Comparison of ENCODE assay signal across 8 cellular contexts in the genomic region with DNA sequence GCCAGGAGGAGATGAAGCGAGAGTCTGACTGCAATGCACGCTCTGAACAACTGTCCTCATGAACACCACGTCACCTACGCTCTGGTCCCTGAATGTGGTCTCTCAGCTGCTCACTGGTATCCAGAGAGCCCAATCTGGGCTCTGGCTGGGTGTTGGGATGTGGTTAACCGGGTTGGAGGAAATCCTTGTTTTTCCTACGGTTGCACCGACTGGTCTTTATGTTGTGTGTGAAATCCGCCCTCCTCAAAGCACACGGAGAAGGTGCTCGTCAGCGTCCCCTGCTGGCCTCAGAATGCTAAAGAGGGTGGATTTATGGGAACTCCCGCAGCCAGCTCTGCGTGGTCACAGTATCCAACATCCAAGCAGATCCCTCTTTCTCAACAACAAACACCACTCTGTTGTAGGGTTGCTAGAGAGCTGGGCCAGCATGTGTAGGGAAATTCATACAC. TPM values are rescaled to one million over a fixed set of nuclear protein-coding genes. Genes with fewer than 3 reads are reported as not detected.
DNase-seq lines count a peak whose midpoint lies in the region; ATAC-seq lines count a peak whose summit lies in the region.

No MANE protein-coding gene starts in this region.

- ATAC-seq in activated CD4-positive, CD25-positive, alpha-beta regulatory T cell treated with anti-CD3 and anti-CD28 coated beads, Interleukin-2, amount 50 U/mL, for 24 hours: no peak
- ATAC-seq in left lobe of liver (peak; percentile 79), HG03097 (IDR thresholded peaks at IDR 0.05; ENCODE audit: low FRiP score, unreplicated experiment) (no peak), HG02798 (IDR thresholded peaks at IDR 0.05; ENCODE audit: poor library complexity, unreplicated experiment) (no peak)

- DNase-seq in activated CD4-positive, CD25-positive, alpha-beta regulatory T cell treated with anti-CD3 and anti-CD28 coated beads, Interleukin-2, amount 50 U/mL, for 72 hours: peak; percentile 42
- DNase-seq in NCI-H82 treated with DMSO at 0.1 percent for 48 hours (lab: John Stamatoyannopoulos, UW; ENCODE audit: unreplicated experiment): peak; percentile 13
- DNase-seq in activated T-helper 9 cell treated with anti-CD3 and anti-CD28 coated beads, Interleukin-2, amount 50 U/mL, for 16 hours (ENCODE audit: low read depth): peak; percentile 3
- DNase-seq in left lobe of liver (ENCODE audit: low spot score): no peak
- no peak for DNase-seq in NCI-H510A (lab: John Stamatoyannopoulos, UW)

RNA-seq across cellular contexts. Expression of gene FAM89A, which starts 51.8 kb away (rescaled TPM):
- 3.3 TPM for total RNA-seq in left lobe of liver

Comparison
In these comparisons a context has a peak if more than half of its experiments do, and no peak if none do; other contexts are left out.
1. DNase-seq: peak in activated CD4-positive, CD25-positive, alpha-beta regulatory T cell treated with anti-CD3 and anti-CD28 coated beads, Interleukin-2, amount 50 U/mL, for 72 hours (single experiment), NCI-H82 treated with DMSO at 0.1 percent for 48 hours (single experiment) and activated T-helper 9 cell treated with anti-CD3 and anti-CD28 coated beads, Interleukin-2, amount 50 U/mL, for 16 hours (single experiment); none in left lobe of liver (single experiment) and NCI-H510A (single experiment).